Comparison of ENCODE assay signal across 30 cellular contexts in genomic region chrX:116862340-116862739, GRCh38.
"Had no signal": no experiment of that assay in that cellular context is flagged by ENCODE, and none has a peak within 500 bp of the region (broad histone marks: within the 10 kb centered on the region; RNA-seq: fewer than 3 reads in every experiment).

No MANE protein-coding gene starts in this region.

- H3K4me2 ChIP-seq: KMS-11, PC-9 had no signal

- ATAC-seq: Panc1, Right ventricle myocardium inferior had no signal

- FAIRE-seq: RCC 7860 had no signal

- DNase-seq: Karpas-422, KBM-7, NCI-H1092, NCI-H1105, NCI-H1417 treated with DMSO at 0.1 percent for 48 hours, NCI-H1436 treated with DMSO at 0.1 percent for 48 hours, NCI-H1694 treated with DMSO at 0.1 percent for 48 hours, NCI-H187 treated with DMSO at 0.1 percent for 48 hours, NCI-H2029, NCI-H2081, NCI-H2171 treated with DMSO at 0.1 percent for 48 hours, NCI-H2227 treated with DMSO at 0.1 percent for 48 hours, NCI-H345, NCI-H446, NCI-H510A treated with DMSO at 0.1 percent for 48 hours, NCI-H524 treated with DMSO at 0.1 percent for 48 hours, NCI-H69, NCI-H748 treated with DMSO at 0.1 percent for 48 hours, NCI-H82, PC-9, SHP77, SIG-M5, SJCRH30, SW 1271 had no signal

- H3K27me3 ChIP-seq: SJCRH30 had no signal

- H3K4me1 ChIP-seq: SJCRH30 had no signal

- H3K4me3 ChIP-seq: PC-9, SJCRH30, SK-N-MC had no signal

- H3K27ac ChIP-seq: KMS-11, PC-9, RWPE1, SJCRH30, SK-N-MC had no signal

- H3K36me3 ChIP-seq: SJCRH30 had no signal

- H3K9me3 ChIP-seq: SJCRH30 had no signal
